In the genomic region with DNA sequence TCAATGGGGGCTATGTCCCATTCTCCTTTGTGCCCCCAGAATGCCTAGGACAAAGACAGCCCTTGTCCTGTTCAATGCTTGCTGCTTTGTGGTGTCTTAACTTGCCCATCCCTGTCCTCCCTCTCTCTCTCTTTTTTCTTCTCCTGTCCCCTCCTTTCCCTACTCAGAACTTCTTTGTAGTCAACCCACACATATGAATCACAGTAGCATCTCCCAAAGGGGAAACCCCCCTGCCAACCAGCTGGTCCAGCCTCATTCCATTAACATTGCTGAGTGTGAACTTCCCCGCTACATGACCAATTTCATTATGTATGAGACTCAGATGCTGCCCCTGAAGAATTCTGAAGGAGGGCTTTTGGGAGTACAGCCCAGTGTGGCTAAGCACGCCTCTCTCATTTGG, we compare ENCODE assay signal across 17 cellular contexts.
DNase-seq lines count a peak whose midpoint lies in the region; ATAC-seq, FAIRE-seq and TF ChIP-seq lines count a peak whose summit lies in the region.
"Had no signal": no experiment of that assay in that cellular context is flagged by ENCODE, and none has a peak within 500 bp of the region (broad histone marks: within the 10 kb centered on the region; RNA-seq: fewer than 3 reads in every experiment).

No MANE protein-coding gene starts in this region.

- no TSS peak for BruUV-seq in HCT116 (replicated peaks; lab: Mats Ljungman, UMichigan)

- no peak for TF ChIP-seq POLR2A in HCT116 (IDR thresholded peaks at IDR 0.05; ENCODE audit: borderline replicate concordance, extremely low read depth, insufficient read depth, insufficient read length)

- H3K27ac ChIP-seq in AG04450 (ENCODE audit: low read depth, low read length) (no peak overlapping the region), HCT116 (ENCODE audit: low read depth, low read length) (no peak overlapping the region), astrocyte (ENCODE audit: low read depth, low read length) (peak overlapping the region; percentile 71), hepatocyte (no peak overlapping the region)
- H3K27ac ChIP-seq: upper lobe of right lung had no signal

- 96% methylated on average over 2 of the region's 2 CpGs for WGBS in hepatocyte (ENCODE audit: low lambda C conversion rate, missing lambda C conversion rate)

- H3K4me1 Mint-ChIP-seq in astrocyte (ENCODE audit: low read depth, unreplicated experiment), result peaks cover 48% of the 10 kb centered on the region
- H3K4me1 Mint-ChIP-seq: activated naive CD8-positive, alpha-beta T cell treated with anti-CD3 and anti-CD28 coated beads, Interleukin-2, amount 10 ng/mL, durations not matched to agents 7 days and 5 days; endodermal cell; IgD-negative memory B cell had no signal

- H4K20me1 ChIP-seq in HCT116 (ENCODE audit: insufficient read depth) (no peaks in the 10 kb centered on the region), astrocyte (ENCODE audit: insufficient read depth, low read length) (no peaks in the 10 kb centered on the region), hepatocyte (ENCODE audit: insufficient read depth, poor library complexity, severe bottlenecking) (no peaks in the 10 kb centered on the region)

- CTCF ChIA-PET in AG04450 (lab: Charles Lee), result interaction anchor here (0.6 kb wide), 1 partner anchor 216 kb away, joined by 4 read pairs; no protein-coding TSS in a partner anchor
- CTCF ChIA-PET in HCT116 (lab: Charles Lee), result no interaction called here

- H3K27me3 ChIP-seq in AG04450 (ENCODE audit: control insufficient read depth, insufficient read depth, low read length) (no peaks in the 10 kb centered on the region), HCT116 (ENCODE audit: insufficient read depth, low read length) (no peaks in the 10 kb centered on the region), astrocyte (ENCODE audit: insufficient read depth, low read length) (no peaks in the 10 kb centered on the region), hepatocyte (no peaks in the 10 kb centered on the region)
- H3K27me3 ChIP-seq: upper lobe of right lung had no signal

- H3K4me1 ChIP-seq in HCT116 (ENCODE audit: control insufficient read depth in 1 of 2, insufficient read depth in 2 of 2, low read length in 2 of 2), result peaks cover 0 to 28% of the 10 kb centered on the region in 2 experiments; a peak in 2 of 4 replicates
- H3K4me1 ChIP-seq in astrocyte (ENCODE audit: insufficient read depth, low read length), result peaks cover 34% of the 10 kb centered on the region
- no peaks in the 10 kb centered on the region for H3K4me1 ChIP-seq in hepatocyte (ENCODE audit: insufficient read depth)
- H3K4me1 ChIP-seq: upper lobe of right lung had no signal

- no peak; the same call in 1 of the 2 replicates for ATAC-seq in HCT116
- ATAC-seq in HG02973 (IDR thresholded peaks at IDR 0.05; ENCODE audit: unreplicated experiment), result no peak
- ATAC-seq in GM21360 (IDR thresholded peaks at IDR 0.05; ENCODE audit: unreplicated experiment), result no peak
- ATAC-seq in GM19463 (IDR thresholded peaks at IDR 0.05; ENCODE audit: unreplicated experiment), result no peak
- ATAC-seq: Panc1, upper lobe of right lung had no signal

- POLR2A ChIA-PET in AG04450 (lab: Yijun Ruan, JAX) (no interaction called here), HCT116 (lab: Charles Lee) (no interaction called here)

- no peak for TF ChIP-seq RAD21 in HCT116 (IDR thresholded peaks at IDR 0.05; ENCODE audit: low read depth)

- H3K9me3 Mint-ChIP-seq in astrocyte (ENCODE audit: unreplicated experiment), result no peaks in the 10 kb centered on the region
- H3K9me3 Mint-ChIP-seq: activated naive CD8-positive, alpha-beta T cell treated with anti-CD3 and anti-CD28 coated beads, Interleukin-2, amount 10 ng/mL, durations not matched to agents 7 days and 5 days; endodermal cell had no signal

- H3K36me3 ChIP-seq in HCT116 (ENCODE audit: control insufficient read depth in 1 of 2, insufficient read depth in 2 of 2, low read length in 2 of 2), result no peaks in the 10 kb centered on the region
- no peaks in the 10 kb centered on the region for H3K36me3 ChIP-seq in astrocyte (ENCODE audit: insufficient read depth, low read length)
- H3K36me3 ChIP-seq in hepatocyte (replicated peaks; ENCODE audit: insufficient read depth, low read depth), result no peaks in the 10 kb centered on the region
- H3K36me3 ChIP-seq: upper lobe of right lung had no signal

- H3K4me3 Mint-ChIP-seq in astrocyte (ENCODE audit: unreplicated experiment), result no peak overlapping the region
- H3K4me3 Mint-ChIP-seq: activated naive CD8-positive, alpha-beta T cell treated with anti-CD3 and anti-CD28 coated beads, Interleukin-2, amount 10 ng/mL, durations not matched to agents 7 days and 5 days; endodermal cell; IgD-negative memory B cell had no signal

- intact Hi-C loops in HCT116 (cut with micrococcal nuclease), result no loop called here

- no peaks in the 10 kb centered on the region for H3K9me2 ChIP-seq in HCT116 (ENCODE audit: insufficient read depth)
- H3K9me2 ChIP-seq in hepatocyte (replicated peaks; ENCODE audit: insufficient read depth), result no peaks in the 10 kb centered on the region

- H3K27ac Mint-ChIP-seq in astrocyte (ENCODE audit: unreplicated experiment), result peak overlapping the region; percentile 91
- H3K27ac Mint-ChIP-seq: activated naive CD8-positive, alpha-beta T cell treated with anti-CD3 and anti-CD28 coated beads, Interleukin-2, amount 10 ng/mL, durations not matched to agents 7 days and 5 days; endodermal cell had no signal

- H3K9me3 ChIP-seq in AG04450 (ENCODE audit: control insufficient read depth, insufficient read depth, low read length) (no peaks in the 10 kb centered on the region), HCT116 (ENCODE audit: control insufficient read depth in 1 of 2, insufficient read depth in 1 of 2, low read depth in 1 of 2, low read length in 2 of 2) (no peaks in the 10 kb centered on the region), astrocyte (ENCODE audit: insufficient read depth, low read depth, low read length) (no peaks in the 10 kb centered on the region), hepatocyte (ENCODE audit: low read depth) (no peaks in the 10 kb centered on the region)
- H3K9me3 ChIP-seq: upper lobe of right lung had no signal

- peak overlapping the region; percentile 36 for H3K4me2 ChIP-seq in HCT116 (ENCODE audit: low read length)
- H3K4me2 ChIP-seq in astrocyte (ENCODE audit: low read length), result peak overlapping the region; percentile 47
- H3K4me2 ChIP-seq in hepatocyte, result no peak overlapping the region

- H3K4me3 ChIP-seq in AG04450 (ENCODE audit: low read depth, low read length) (no peak overlapping the region), HCT116 (replicated peaks in 1 of 2; ENCODE audit: low read depth in 1 of 2, low read length in 2 of 2) (no peak overlapping the region), astrocyte (ENCODE audit: insufficient read depth, low read depth, low read length) (no peak overlapping the region), hepatocyte (no peak overlapping the region)
- H3K4me3 ChIP-seq: upper lobe of right lung had no signal

- H2AFZ ChIP-seq in HCT116 (ENCODE audit: low read depth, low read length, poor library complexity, severe bottlenecking) (no peak overlapping the region), astrocyte (ENCODE audit: low read depth, low read length) (no peak overlapping the region), hepatocyte (no peak overlapping the region)

- RAD21 ChIA-PET in HCT116 (lab: Charles Lee; ENCODE audit: low non-redundant PET in 1 of 2, low total read pairs in 2 of 2, uncharacterized antibody in 2 of 2, unreplicated experiment in 2 of 2), result interaction anchor here in 1 of 2 experiments (0.6 kb wide), 1 partner anchor 237 kb away, joined by 4 read pairs; no protein-coding TSS in a partner anchor

- no peaks in the 10 kb centered on the region for H3K27me3 Mint-ChIP-seq in astrocyte (ENCODE audit: low read depth, unreplicated experiment)

- H3K9ac ChIP-seq in HCT116 (ENCODE audit: low read length) (no peak overlapping the region), astrocyte (ENCODE audit: low read length) (no peak overlapping the region)

- DNase-seq in AG04450 (ENCODE audit: low read depth, low spot score), result peak; percentile 59
- DNase-seq in HCT116 (ENCODE audit: low read depth, low spot score), result no peak
- DNase-seq in astrocyte (ENCODE audit: low read depth), result peak; percentile 95
- peak; percentile 80 for DNase-seq in kidney glomerular epithelial cell (lab: John Stamatoyannopoulos, UW)
- DNase-seq in hepatocyte (ENCODE audit: low spot score), result no peak
- DNase-seq: activated CD4-positive, CD25-positive, alpha-beta regulatory T cell treated with anti-CD3 and anti-CD28 coated beads, Interleukin-2, amount 50 U/mL, for 72 hours; activated naive CD8-positive, alpha-beta T cell treated with anti-CD3 and anti-CD28 coated beads, Interleukin-2, amount 10 ng/mL, durations not matched to agents 7 days and 5 days; endodermal cell; NCI-H2081 treated with DMSO at 0.1 percent for 48 hours; nucleus accumbens; upper lobe of right lung had no signal

- H3K79me2 ChIP-seq in HCT116 (ENCODE audit: insufficient read depth, low read length) (no peaks in the 10 kb centered on the region), astrocyte (ENCODE audit: insufficient read depth, low read length) (no peaks in the 10 kb centered on the region), hepatocyte (no peaks in the 10 kb centered on the region)

- TF ChIP-seq CTCF in AG04450 (IDR thresholded peaks at IDR 0.05; ENCODE audit: low read depth, low read length) (no peak), HCT116 (IDR thresholded peaks at IDR 0.05 in 2 of 3, conservative IDR thresholded peaks at IDR 0.05 in 1 of 3; ENCODE audit: borderline replicate concordance in 1 of 3, insufficient read depth in 1 of 3, low read depth in 2 of 3, low read length in 2 of 3) (no peak), astrocyte (IDR thresholded peaks at IDR 0.05; ENCODE audit: insufficient read depth, low read depth, low read length) (no peak), hepatocyte (IDR thresholded peaks at IDR 0.05; ENCODE audit: poor library complexity) (no peak)

- H3K36me3 Mint-ChIP-seq in astrocyte (ENCODE audit: low read depth, unreplicated experiment), result peaks cover 2% of the 10 kb centered on the region
- H3K36me3 Mint-ChIP-seq: activated naive CD8-positive, alpha-beta T cell treated with anti-CD3 and anti-CD28 coated beads, Interleukin-2, amount 10 ng/mL, durations not matched to agents 7 days and 5 days; IgD-negative memory B cell had no signal

- peak; percentile 55 for FAIRE-seq in astrocyte (lab: Jason Lieb, UNC)
- FAIRE-seq: GM12891 had no signal

TF ChIP-seq in HCT116, 20 proteins besides CTCF, POLR2A, EP300 and RAD21:
- TF ChIP-seq ZNF274 (IDR thresholded peaks at IDR 0.05; ENCODE audit: low read depth, low read length) (no peak), FOSL1 (IDR thresholded peaks at IDR 0.05; ENCODE audit: low read depth) (peak; percentile 13; the same call in 1 of the 2 replicates)

Comparison
In these comparisons a context has a peak if more than half of its experiments do, and no peak if none do; other contexts are left out.
1. DNase-seq: peak in AG04450 (single experiment), astrocyte (single experiment) and kidney glomerular epithelial cell (single experiment); none in HCT116 (single experiment) and hepatocyte (single experiment).